ENCODE assay signal across 30 cellular contexts in genomic region chr6:168090064-168090690, GRCh38. TPM values are rescaled to one million over a fixed set of nuclear protein-coding genes. Genes with fewer than 3 reads are reported as not detected.
"Had no signal": no experiment of that assay in that cellular context is flagged by ENCODE, and none has a peak within 500 bp of the region (broad histone marks: within the 10 kb centered on the region; RNA-seq: fewer than 3 reads in every experiment).

No MANE protein-coding gene starts in this region.

- H3K27me3 Mint-ChIP-seq: activated CD4-positive, alpha-beta memory T cell treated with anti-CD3 and anti-CD28 coated beads for 36 hours; activated CD4-positive, alpha-beta T cell treated with anti-CD3 and anti-CD28 coated beads, Interleukin-2, amount 10 ng/mL, durations not matched to agents 24 days and 14 days; stimulated activated naive CD8-positive, alpha-beta T cell treated with anti-CD3 and anti-CD28 coated beads, Interleukin-15, amount 100 ng/mL, for 72 hours had no signal

- H3K27ac Mint-ChIP-seq: activated CD4-positive, alpha-beta memory T cell treated with anti-CD3 and anti-CD28 coated beads for 36 hours; activated CD4-positive, alpha-beta T cell treated with anti-CD3 and anti-CD28 coated beads, Interleukin-2, amount 10 ng/mL, durations not matched to agents 24 days and 14 days; activated naive CD4-positive, alpha-beta T cell treated with anti-CD3 and anti-CD28 coated beads for 36 hours; activated naive CD8-positive, alpha-beta T cell treated with anti-CD3 and anti-CD28 coated beads for 36 hours; activated T-helper 1 cell treated with anti-CD3 and anti-CD28 coated beads, Interleukin-12 subunit alpha, Interleukin-12 subunit beta, Interleukin-2, Interleukin-4 antibody, amounts not matched to agents 30 ng/mL and 10 ng/mL and 1 ng/mL, durations not matched to agents 14 hours and 24 hours and 36 hours; stimulated activated memory B cell treated with anti-CD40 and anti-IgM and Interleukin-4, amounts not matched to agents 10 μg/mL and 1 μg/mL and 100 μg/mL, for 72 hours; stimulated activated naive CD8-positive, alpha-beta T cell treated with anti-CD3 and anti-CD28 coated beads, Interleukin-15, amount 100 ng/mL, for 72 hours had no signal

- H3K36me3 ChIP-seq: adrenal gland, brain microvascular endothelial cell, gastroesophageal sphincter, thyroid gland, upper lobe of right lung had no signal

- H3K36me3 Mint-ChIP-seq: activated CD4-positive, alpha-beta memory T cell treated with anti-CD3 and anti-CD28 coated beads for 36 hours; activated naive CD8-positive, alpha-beta T cell treated with anti-CD3 and anti-CD28 coated beads for 36 hours; stimulated activated memory B cell treated with anti-CD40 and anti-IgM and Interleukin-4, amounts not matched to agents 10 μg/mL and 1 μg/mL and 100 μg/mL, for 72 hours had no signal

- H3K4me3 Mint-ChIP-seq: activated CD4-positive, alpha-beta memory T cell treated with anti-CD3 and anti-CD28 coated beads for 36 hours; activated CD4-positive, alpha-beta T cell treated with anti-CD3 and anti-CD28 coated beads, Interleukin-2, amount 10 ng/mL, durations not matched to agents 24 days and 14 days; activated naive CD4-positive, alpha-beta T cell treated with anti-CD3 and anti-CD28 coated beads for 36 hours; activated naive CD8-positive, alpha-beta T cell treated with anti-CD3 and anti-CD28 coated beads for 36 hours; activated T-helper 1 cell treated with anti-CD3 and anti-CD28 coated beads, Interleukin-12 subunit alpha, Interleukin-12 subunit beta, Interleukin-2, Interleukin-4 antibody, amounts not matched to agents 30 ng/mL and 10 ng/mL and 1 ng/mL, durations not matched to agents 14 hours and 24 hours and 36 hours; stimulated activated memory B cell treated with anti-CD40 and anti-IgM and Interleukin-4, amounts not matched to agents 10 μg/mL and 1 μg/mL and 100 μg/mL, for 72 hours; stimulated activated naive CD8-positive, alpha-beta T cell treated with anti-CD3 and anti-CD28 coated beads, Interleukin-15, amount 100 ng/mL, for 72 hours had no signal

- DNase-seq: activated CD4-positive, alpha-beta memory T cell treated with anti-CD3 and anti-CD28 coated beads for 36 hours; activated CD4-positive, alpha-beta T cell treated with anti-CD3 and anti-CD28 coated beads, Interleukin-2, amount 10 ng/mL, durations not matched to agents 24 days and 14 days; activated CD8-positive, alpha-beta memory T cell treated with anti-CD3 and anti-CD28 coated beads, Interleukin-2, amount 50 U/mL, for 4 hours; activated effector memory CD4-positive, alpha-beta T cell treated with anti-CD3 and anti-CD28 coated beads, Interleukin-2, amount 50 U/mL, for 16 hours; activated naive CD4-positive, alpha-beta T cell treated with anti-CD3 and anti-CD28 coated beads for 36 hours; activated naive CD8-positive, alpha-beta T cell treated with anti-CD3 and anti-CD28 coated beads for 36 hours; activated T-cell treated with anti-CD3 and anti-CD28 coated beads, Interleukin-2, amount 50 U/mL, for 1 hour; adrenal gland; brain microvascular endothelial cell; caudate nucleus; hippocampal formation; stimulated activated CD4-positive, alpha-beta T cell treated with anti-CD3 and anti-CD28 coated beads, Interleukin-4, amount 100 ng/mL, for 4 hours; stimulated activated CD8-positive, alpha-beta memory T cell treated with anti-CD3 and anti-CD28 coated beads, Interleukin-4, amount 100 ng/mL, for 48 hours; stimulated activated naive CD8-positive, alpha-beta T cell treated with anti-CD3 and anti-CD28 coated beads, Interleukin-15, amount 100 ng/mL, for 72 hours; thyroid gland; upper lobe of right lung had no signal

- H3K9me3 ChIP-seq: adrenal gland, thyroid gland, upper lobe of right lung had no signal

- H3K27me3 ChIP-seq: adrenal gland, gastroesophageal sphincter, thyroid gland, upper lobe of right lung had no signal

- ATAC-seq: gastroesophageal sphincter; sciatic nerve; stimulated activated memory B cell treated with anti-CD40 and anti-IgM and Interleukin-4, amounts not matched to agents 10 μg/mL and 1 μg/mL and 100 μg/mL, for 72 hours; stimulated activated naive CD8-positive, alpha-beta T cell treated with anti-CD3 and anti-CD28 coated beads, Interleukin-15, amount 100 ng/mL, for 72 hours; upper lobe of right lung had no signal

- H3K4me1 ChIP-seq: adrenal gland, thyroid gland, upper lobe of right lung had no signal

- H3K4me1 Mint-ChIP-seq: activated CD4-positive, alpha-beta T cell treated with anti-CD3 and anti-CD28 coated beads, Interleukin-2, amount 10 ng/mL, durations not matched to agents 24 days and 14 days; activated naive CD8-positive, alpha-beta T cell treated with anti-CD3 and anti-CD28 coated beads for 36 hours; stimulated activated memory B cell treated with anti-CD40 and anti-IgM and Interleukin-4, amounts not matched to agents 10 μg/mL and 1 μg/mL and 100 μg/mL, for 72 hours; stimulated activated naive CD8-positive, alpha-beta T cell treated with anti-CD3 and anti-CD28 coated beads, Interleukin-15, amount 100 ng/mL, for 72 hours had no signal

- H3K27ac ChIP-seq: adrenal gland, brain microvascular endothelial cell, gastroesophageal sphincter, skin epidermis, thyroid gland, upper lobe of right lung had no signal

- H3K4me3 ChIP-seq: adrenal gland, gastroesophageal sphincter, lung, skin epidermis, thyroid gland, upper lobe of right lung had no signal

RNA-seq across cellular contexts. Expression of gene FRMD1, which starts 11.2 kb away (rescaled TPM):
- total RNA-seq: activated CD4-positive, alpha-beta memory T cell treated with anti-CD3 and anti-CD28 coated beads for 36 hours; activated CD4-positive, alpha-beta T cell treated with anti-CD3 and anti-CD28 coated beads, Interleukin-2, amount 10 ng/mL, durations not matched to agents 24 days and 14 days; activated CD8-positive, alpha-beta memory T cell treated with anti-CD3 and anti-CD28 coated beads for 36 hours; activated naive CD4-positive, alpha-beta T cell treated with anti-CD3 and anti-CD28 coated beads for 36 hours; activated naive CD8-positive, alpha-beta T cell treated with anti-CD3 and anti-CD28 coated beads for 36 hours; activated T-helper 1 cell treated with anti-CD3 and anti-CD28 coated beads, Interleukin-12 subunit alpha, Interleukin-12 subunit beta, Interleukin-2, Interleukin-4 antibody, amounts not matched to agents 30 ng/mL and 10 ng/mL and 1 ng/mL, durations not matched to agents 14 hours and 24 hours and 36 hours; endothelial cell of umbilical vein; fibroblast of lung; fibroblast of villous mesenchyme; mucosa of gallbladder; T-helper 1 cell treated with Interleukin-12 subunit alpha and Interleukin-12 subunit beta and Interleukin-4 antibody, amounts not matched to agents 30 ng/mL and 1 ng/mL, for 36 hours had no signal
- polyA plus RNA-seq: endothelial cell of umbilical vein, fibroblast of lung, keratinocyte, neural cell had no signal
